Comparison of ENCODE assay signal across 7 cellular contexts in the genomic region with DNA sequence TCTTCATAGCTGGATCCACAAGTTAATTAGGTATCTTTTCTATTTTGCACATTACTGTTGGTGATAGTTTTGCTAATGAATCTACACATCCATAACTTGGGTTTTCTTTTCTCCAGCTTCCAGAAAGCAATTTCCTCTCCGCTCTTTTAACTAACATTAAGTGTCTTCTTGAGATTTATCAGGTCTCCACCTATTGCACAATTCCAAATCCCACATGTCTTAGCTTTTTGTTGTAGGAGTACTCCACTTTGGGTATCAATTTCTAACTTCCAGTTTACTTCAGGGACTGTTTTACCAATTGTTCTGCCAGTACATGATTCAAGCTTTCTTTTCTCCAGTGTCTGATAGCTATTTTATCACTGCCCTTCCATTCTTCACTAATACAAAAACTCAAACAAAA.
"Had no signal": no experiment of that assay in that cellular context is flagged by ENCODE, and none has a peak within 500 bp of the region (broad histone marks: within the 10 kb centered on the region; RNA-seq: fewer than 3 reads in every experiment).

No MANE protein-coding gene starts in this region.

- H3K27ac ChIP-seq: GM23248, HL-60 had no signal

- DNase-seq: GM23248, GOT3, H7, HFFc6 had no signal

- H3K4me1 ChIP-seq: HAP-1 had no signal

- H3K9me3 ChIP-seq: HAP-1 had no signal

- H3K36me3 ChIP-seq: HAP-1 had no signal

- H2AFZ ChIP-seq: GM23248 had no signal

- ATAC-seq: HCT116 had no signal

- H3K9ac ChIP-seq: GM23248 had no signal

- H3K4me3 ChIP-seq: GM23248, HAP-1 had no signal
